17 cellular contexts compared by ENCODE assay signal in genomic region chr6:130188207-130188899, GRCh38. TPM values are rescaled to one million over a fixed set of nuclear protein-coding genes. Genes with fewer than 3 reads are reported as not detected.
DNase-seq lines count a peak whose midpoint lies in the region; ATAC-seq, FAIRE-seq and TF ChIP-seq lines count a peak whose summit lies in the region.
"Had no signal": no experiment of that assay in that cellular context is flagged by ENCODE, and none has a peak within 500 bp of the region (broad histone marks: within the 10 kb centered on the region; RNA-seq: fewer than 3 reads in every experiment).

No MANE protein-coding gene starts in this region.

- dilution Hi-C loops in keratinocyte (cut with MboI; ENCODE audit: extremely low pct_ligation_motif_present, low sequenced_read_pairs), result no loop called here

- TF ChIP-seq CTCF in activated CD8-positive, alpha-beta T cell treated with anti-CD3 and anti-CD28 coated beads for 36 hours (IDR thresholded peaks at IDR 0.05), result no peak
- TF ChIP-seq CTCF in keratinocyte (optimal IDR thresholded peaks at IDR 0.05 in 1 of 3, IDR thresholded peaks at IDR 0.05 in 1 of 3, conservative IDR thresholded peaks at IDR 0.05 in 1 of 3; ENCODE audit: extremely low read depth in 1 of 3, insufficient read depth in 2 of 3, low read length in 3 of 3), result no peak
- TF ChIP-seq CTCF in smooth muscle cell (IDR thresholded peaks at IDR 0.05; ENCODE audit: borderline replicate concordance, insufficient read depth, poor library complexity, severe bottlenecking), result no peak

- H3K27ac Mint-ChIP-seq in activated naive CD4-positive, alpha-beta T cell treated with anti-CD3 and anti-CD28 coated beads, Interleukin-2, amount 50 U/mL, for 24 hours, result peak overlapping the region; percentile 51
- H3K27ac Mint-ChIP-seq in activated naive CD4-positive, alpha-beta T cell treated with anti-CD3 and anti-CD28 coated beads, Interleukin-2, amount 50 U/mL, for 72 hours, result peak overlapping the region in 1 of 2 donors; percentile 1
- peak overlapping the region; percentile 69 for H3K27ac Mint-ChIP-seq in activated CD8-positive, alpha-beta T cell treated with anti-CD3 and anti-CD28 coated beads for 36 hours

- H3K9ac ChIP-seq in keratinocyte (ENCODE audit: control insufficient read depth, extremely low read depth, insufficient read depth, low read length), result no peak overlapping the region
- no peak overlapping the region for H3K9ac ChIP-seq in smooth muscle cell (ENCODE audit: low read depth)

- no peaks in the 10 kb centered on the region for H3K9me3 ChIP-seq in keratinocyte (ENCODE audit: control insufficient read depth, low read depth, low read length)
- no peaks in the 10 kb centered on the region for H3K9me3 ChIP-seq in smooth muscle cell (replicated peaks; ENCODE audit: low read depth)
- no peaks in the 10 kb centered on the region; the same call in 1 of the 2 replicates for H3K9me3 ChIP-seq in SJCRH30 (replicated peaks)

- H3K4me1 ChIP-seq in keratinocyte (ENCODE audit: control insufficient read depth, extremely low read depth, insufficient read depth, low read length), result no peaks in the 10 kb centered on the region
- H3K4me1 ChIP-seq in smooth muscle cell (ENCODE audit: low read depth), result no peaks in the 10 kb centered on the region
- no peaks in the 10 kb centered on the region for H3K4me1 ChIP-seq in SJCRH30

- H3K4me3 ChIP-seq in keratinocyte (ENCODE audit: control insufficient read depth in 2 of 3, extremely low read depth in 1 of 3, insufficient read depth in 2 of 3, low read depth in 1 of 3, low read length in 3 of 3) (no peak overlapping the region), smooth muscle cell (no peak overlapping the region), SJCRH30 (no peak overlapping the region)
- H3K4me3 ChIP-seq: PC-9 had no signal

- H3K27ac ChIP-seq in keratinocyte (ENCODE audit: control insufficient read depth, insufficient read depth, low read length) (no peak overlapping the region), smooth muscle cell (ENCODE audit: low read depth) (no peak overlapping the region), SJCRH30 (no peak overlapping the region)
- H3K27ac ChIP-seq: PC-9 had no signal

- H3K36me3 ChIP-seq in keratinocyte (ENCODE audit: control insufficient read depth in 2 of 2, extremely low read depth in 1 of 2, insufficient read depth in 2 of 2, low read length in 2 of 2) (no peaks in the 10 kb centered on the region), smooth muscle cell (ENCODE audit: low read depth) (no peaks in the 10 kb centered on the region), SJCRH30 (no peaks in the 10 kb centered on the region)

- CTCF ChIA-PET in activated CD8-positive, alpha-beta T cell treated with anti-CD3 and anti-CD28 coated beads for 36 hours (lab: Charles Lee), result interaction anchor here (0.6 to 1.7 kb wide), 7 partner anchors 12 to 157 kb away, joined by 3 to 5 read pairs (median 4); partner anchors contain the start of gene SAMD3

- H3F3A ChIP-seq in smooth muscle cell (ENCODE audit: low read depth), result no peaks in the 10 kb centered on the region

- H3K27me3 ChIP-seq in keratinocyte (ENCODE audit: control insufficient read depth, extremely low read depth, insufficient read depth, low read length), result no peaks in the 10 kb centered on the region
- no peaks in the 10 kb centered on the region for H3K27me3 ChIP-seq in smooth muscle cell (ENCODE audit: low read depth)
- no peaks in the 10 kb centered on the region for H3K27me3 ChIP-seq in SJCRH30

- no peaks in the 10 kb centered on the region for H3K27me3 Mint-ChIP-seq in activated naive CD4-positive, alpha-beta T cell treated with anti-CD3 and anti-CD28 coated beads, Interleukin-2, amount 50 U/mL, for 24 hours
- no peaks in the 10 kb centered on the region for H3K27me3 Mint-ChIP-seq in activated CD8-positive, alpha-beta T cell treated with anti-CD3 and anti-CD28 coated beads for 36 hours

- FAIRE-seq in keratinocyte (lab: Jason Lieb, UNC), result peak; percentile 29

- intact Hi-C loops in activated CD8-positive, alpha-beta T cell treated with anti-CD3 and anti-CD28 coated beads for 36 hours (cut with micrococcal nuclease), result no loop called here

- no peaks in the 10 kb centered on the region for H3K79me2 ChIP-seq in keratinocyte (ENCODE audit: control insufficient read depth, insufficient read depth, low read length)
- no peaks in the 10 kb centered on the region for H3K79me2 ChIP-seq in smooth muscle cell (ENCODE audit: low read depth)

- no peak overlapping the region for H3K4me3 Mint-ChIP-seq in activated naive CD4-positive, alpha-beta T cell treated with anti-CD3 and anti-CD28 coated beads, Interleukin-2, amount 50 U/mL, for 24 hours
- H3K4me3 Mint-ChIP-seq in activated CD8-positive, alpha-beta T cell treated with anti-CD3 and anti-CD28 coated beads for 36 hours, result no peak overlapping the region

- H4K20me1 ChIP-seq in keratinocyte (ENCODE audit: control insufficient read depth, extremely low read depth, insufficient read depth, low read length) (no peaks in the 10 kb centered on the region), smooth muscle cell (ENCODE audit: low read depth) (no peaks in the 10 kb centered on the region)

- H3K4me1 Mint-ChIP-seq in activated naive CD4-positive, alpha-beta T cell treated with anti-CD3 and anti-CD28 coated beads, Interleukin-2, amount 50 U/mL, for 24 hours, result peaks cover 85% of the 10 kb centered on the region
- H3K4me1 Mint-ChIP-seq in activated CD8-positive, alpha-beta T cell treated with anti-CD3 and anti-CD28 coated beads for 36 hours (ENCODE audit: low read depth), result peaks cover 75% of the 10 kb centered on the region

- POLR2A ChIA-PET in activated CD8-positive, alpha-beta T cell treated with anti-CD3 and anti-CD28 coated beads for 36 hours (lab: Charles Lee), result interaction anchor here (0.8 to 1.9 kb wide), 6 partner anchors 11 to 35 kb away, joined by 3 to 4 read pairs (median 3); partner anchors contain the start of gene SAMD3

- WGBS in smooth muscle cell (ENCODE audit: low lambda C conversion rate), result 92% methylated on average over 6 of the region's 6 CpGs

- ATAC-seq in activated naive CD4-positive, alpha-beta T cell treated with anti-CD3 and anti-CD28 coated beads, Interleukin-2, amount 50 U/mL, for 72 hours, result no peak
- no peak for ATAC-seq in activated CD8-positive, alpha-beta T cell treated with anti-CD3 and anti-CD28 coated beads for 36 hours

- peaks cover 3% of the 10 kb centered on the region for H3K36me3 Mint-ChIP-seq in activated naive CD4-positive, alpha-beta T cell treated with anti-CD3 and anti-CD28 coated beads, Interleukin-2, amount 50 U/mL, for 24 hours
- peaks cover 16 to 25% of the 10 kb centered on the region in 2 donors for H3K36me3 Mint-ChIP-seq in activated naive CD4-positive, alpha-beta T cell treated with anti-CD3 and anti-CD28 coated beads, Interleukin-2, amount 50 U/mL, for 72 hours
- peaks cover 28% of the 10 kb centered on the region for H3K36me3 Mint-ChIP-seq in activated CD8-positive, alpha-beta T cell treated with anti-CD3 and anti-CD28 coated beads for 36 hours (ENCODE audit: low read depth)

- H3K9me1 ChIP-seq in keratinocyte (ENCODE audit: control insufficient read depth, extremely low read depth, insufficient read depth, low read length), result no peaks in the 10 kb centered on the region

- no peaks in the 10 kb centered on the region for H3K9me3 Mint-ChIP-seq in activated naive CD4-positive, alpha-beta T cell treated with anti-CD3 and anti-CD28 coated beads, Interleukin-2, amount 50 U/mL, for 24 hours
- H3K9me3 Mint-ChIP-seq in activated naive CD4-positive, alpha-beta T cell treated with anti-CD3 and anti-CD28 coated beads, Interleukin-2, amount 50 U/mL, for 72 hours, result peaks cover 3 to 10% of the 10 kb centered on the region in 2 donors
- H3K9me3 Mint-ChIP-seq in activated CD8-positive, alpha-beta T cell treated with anti-CD3 and anti-CD28 coated beads for 36 hours, result peaks cover 9% of the 10 kb centered on the region

- H3K4me2 ChIP-seq in keratinocyte (ENCODE audit: control insufficient read depth, extremely low read depth, insufficient read depth, low read depth, low read length), result no peak overlapping the region
- H3K4me2 ChIP-seq in smooth muscle cell, result no peak overlapping the region
- H3K4me2 ChIP-seq: PC-9 had no signal

- no peak for DNase-seq in activated naive CD4-positive, alpha-beta T cell treated with anti-CD3 and anti-CD28 coated beads, Interleukin-2, amount 50 U/mL, for 72 hours (ENCODE audit: low spot score in 2 of 2)
- no peak for DNase-seq in activated CD8-positive, alpha-beta T cell treated with anti-CD3 and anti-CD28 coated beads for 36 hours
- no peak for DNase-seq in keratinocyte (ENCODE audit: low read depth, low spot score)
- DNase-seq in smooth muscle cell (lab: John Stamatoyannopoulos, UW; ENCODE audit: unreplicated experiment), result no peak
- no peak for DNase-seq in SJCRH30
- DNase-seq in DMS153 (lab: John Stamatoyannopoulos, UW), result no peak
- DNase-seq: DMS 273 treated with DMSO at 0.1 percent for 48 hours, H7, Karpas-422, MM.1S, NCI-H1105, NCI-H187 treated with DMSO at 0.1 percent for 48 hours, NCI-H446, NCI-H748 treated with DMSO at 0.1 percent for 48 hours, PC-9 had no signal

- no peak overlapping the region for H2AFZ ChIP-seq in keratinocyte (ENCODE audit: control insufficient read depth, low read length)
- H2AFZ ChIP-seq in smooth muscle cell (ENCODE audit: low read depth), result no peak overlapping the region
- H2AFZ ChIP-seq: PC-9 had no signal

RNA-seq across cellular contexts. Expression of gene SAMD3, which starts 34.4 kb away (rescaled TPM):
- total RNA-seq in activated naive CD4-positive, alpha-beta T cell treated with anti-CD3 and anti-CD28 coated beads, Interleukin-2, amount 50 U/mL, for 72 hours, result 1 to 10 TPM in 1 of 2 donors, under 1 TPM in 1; 0.95 to 5.6 TPM
- 1 to 10 TPM; 6.4 to 8.7 TPM for total RNA-seq in activated CD8-positive, alpha-beta T cell treated with anti-CD3 and anti-CD28 coated beads for 36 hours
- 2.9 to 7.0 TPM (median 5.4 TPM) in 3 replicates for polyA plus RNA-seq in keratinocyte
- polyA plus RNA-seq in keratinocyte (2011; ENCODE audit: low read depth), result not detected
- 4.8 and 5.3 TPM in 2 replicates for polyA plus RNA-seq in keratinocyte (2011; cell fraction: cytosol; rRNA removed)
- 9.8 and 12.7 TPM in 2 replicates for polyA plus RNA-seq in keratinocyte (2011; cell fraction: nucleus; rRNA removed)
- 4.9 TPM in 1 of 2 replicates, not detected in the other for polyA plus RNA-seq in keratinocyte (2012; ENCODE audit: low replicate concordance)
- 1.3 to 16.5 TPM (median 9.1 TPM) in 3 replicates for polyA minus RNA-seq in keratinocyte
- 7.5 TPM for polyA minus RNA-seq in keratinocyte (2011; cell fraction: cytosol; rRNA and poly(A)+ RNA removed)
- polyA minus RNA-seq in keratinocyte (2011; cell fraction: nucleus; rRNA and poly(A)+ RNA removed), result 5.9 and 14.2 TPM in 2 replicates
- 2.1 and 3.8 TPM in 2 replicates for total RNA-seq in smooth muscle cell
- 3.1 and 3.5 TPM in 2 replicates for polyA plus RNA-seq in smooth muscle cell
- not detected in 2 replicates for total RNA-seq in SJCRH30 (2014; rRNA removed; shearing (Covaris generic))
- total RNA-seq: A673, PC-9 had no signal
